Comparison of ENCODE assay signal across 1 cellular context in the genomic region with DNA sequence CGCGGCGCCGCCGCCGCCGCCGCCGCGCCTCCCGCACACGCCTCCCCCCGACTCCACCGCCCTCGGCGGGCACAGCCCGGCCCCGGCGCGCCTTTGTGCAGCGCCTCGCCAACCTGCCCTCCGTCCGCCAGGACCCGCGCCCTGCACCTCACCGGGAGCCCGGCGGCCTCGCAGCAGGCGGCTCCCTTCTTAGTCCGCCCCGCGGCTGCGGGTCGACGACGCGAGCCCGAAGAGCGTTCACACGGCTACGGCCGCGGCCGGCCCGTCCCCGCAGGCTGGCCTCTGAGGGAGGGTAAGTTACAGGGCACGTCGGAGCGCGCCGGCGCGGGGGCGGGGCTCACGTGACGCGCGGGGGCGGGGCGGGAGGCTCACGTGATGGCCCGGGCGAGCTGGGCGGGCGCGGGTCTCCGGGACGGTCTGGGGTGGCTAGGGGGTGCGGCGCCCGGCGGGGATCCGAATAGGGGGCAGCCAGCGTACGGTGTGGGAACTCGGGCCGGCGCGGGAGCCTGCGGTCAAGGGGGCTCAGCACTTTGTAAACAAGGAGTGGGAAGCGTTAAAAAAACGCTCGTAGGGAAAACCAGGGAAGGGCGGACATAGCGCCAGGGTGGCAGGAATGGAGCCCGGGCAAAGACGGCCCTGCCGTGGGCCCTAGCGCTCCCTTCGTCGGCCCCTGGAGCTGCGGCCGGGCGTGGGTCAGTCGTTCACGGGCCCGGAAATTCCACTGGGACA.
A peak's percentile ranks its signal among the peaks of the same experiment; 100 is the strongest.
TF ChIP-seq lines count a peak whose summit lies in the region.

Gene ARHGAP12, minus strand, starts transcription at position 301 of the 729 bp plus-strand sequence. CDS start 19,976 bp downstream, outside the sequence.

TF ChIP-seq in GM23338, 12 proteins besides CTCF, POLR2A, EP300 and RAD21 (continued from another document):
- TF ChIP-seq, protein P1, sequence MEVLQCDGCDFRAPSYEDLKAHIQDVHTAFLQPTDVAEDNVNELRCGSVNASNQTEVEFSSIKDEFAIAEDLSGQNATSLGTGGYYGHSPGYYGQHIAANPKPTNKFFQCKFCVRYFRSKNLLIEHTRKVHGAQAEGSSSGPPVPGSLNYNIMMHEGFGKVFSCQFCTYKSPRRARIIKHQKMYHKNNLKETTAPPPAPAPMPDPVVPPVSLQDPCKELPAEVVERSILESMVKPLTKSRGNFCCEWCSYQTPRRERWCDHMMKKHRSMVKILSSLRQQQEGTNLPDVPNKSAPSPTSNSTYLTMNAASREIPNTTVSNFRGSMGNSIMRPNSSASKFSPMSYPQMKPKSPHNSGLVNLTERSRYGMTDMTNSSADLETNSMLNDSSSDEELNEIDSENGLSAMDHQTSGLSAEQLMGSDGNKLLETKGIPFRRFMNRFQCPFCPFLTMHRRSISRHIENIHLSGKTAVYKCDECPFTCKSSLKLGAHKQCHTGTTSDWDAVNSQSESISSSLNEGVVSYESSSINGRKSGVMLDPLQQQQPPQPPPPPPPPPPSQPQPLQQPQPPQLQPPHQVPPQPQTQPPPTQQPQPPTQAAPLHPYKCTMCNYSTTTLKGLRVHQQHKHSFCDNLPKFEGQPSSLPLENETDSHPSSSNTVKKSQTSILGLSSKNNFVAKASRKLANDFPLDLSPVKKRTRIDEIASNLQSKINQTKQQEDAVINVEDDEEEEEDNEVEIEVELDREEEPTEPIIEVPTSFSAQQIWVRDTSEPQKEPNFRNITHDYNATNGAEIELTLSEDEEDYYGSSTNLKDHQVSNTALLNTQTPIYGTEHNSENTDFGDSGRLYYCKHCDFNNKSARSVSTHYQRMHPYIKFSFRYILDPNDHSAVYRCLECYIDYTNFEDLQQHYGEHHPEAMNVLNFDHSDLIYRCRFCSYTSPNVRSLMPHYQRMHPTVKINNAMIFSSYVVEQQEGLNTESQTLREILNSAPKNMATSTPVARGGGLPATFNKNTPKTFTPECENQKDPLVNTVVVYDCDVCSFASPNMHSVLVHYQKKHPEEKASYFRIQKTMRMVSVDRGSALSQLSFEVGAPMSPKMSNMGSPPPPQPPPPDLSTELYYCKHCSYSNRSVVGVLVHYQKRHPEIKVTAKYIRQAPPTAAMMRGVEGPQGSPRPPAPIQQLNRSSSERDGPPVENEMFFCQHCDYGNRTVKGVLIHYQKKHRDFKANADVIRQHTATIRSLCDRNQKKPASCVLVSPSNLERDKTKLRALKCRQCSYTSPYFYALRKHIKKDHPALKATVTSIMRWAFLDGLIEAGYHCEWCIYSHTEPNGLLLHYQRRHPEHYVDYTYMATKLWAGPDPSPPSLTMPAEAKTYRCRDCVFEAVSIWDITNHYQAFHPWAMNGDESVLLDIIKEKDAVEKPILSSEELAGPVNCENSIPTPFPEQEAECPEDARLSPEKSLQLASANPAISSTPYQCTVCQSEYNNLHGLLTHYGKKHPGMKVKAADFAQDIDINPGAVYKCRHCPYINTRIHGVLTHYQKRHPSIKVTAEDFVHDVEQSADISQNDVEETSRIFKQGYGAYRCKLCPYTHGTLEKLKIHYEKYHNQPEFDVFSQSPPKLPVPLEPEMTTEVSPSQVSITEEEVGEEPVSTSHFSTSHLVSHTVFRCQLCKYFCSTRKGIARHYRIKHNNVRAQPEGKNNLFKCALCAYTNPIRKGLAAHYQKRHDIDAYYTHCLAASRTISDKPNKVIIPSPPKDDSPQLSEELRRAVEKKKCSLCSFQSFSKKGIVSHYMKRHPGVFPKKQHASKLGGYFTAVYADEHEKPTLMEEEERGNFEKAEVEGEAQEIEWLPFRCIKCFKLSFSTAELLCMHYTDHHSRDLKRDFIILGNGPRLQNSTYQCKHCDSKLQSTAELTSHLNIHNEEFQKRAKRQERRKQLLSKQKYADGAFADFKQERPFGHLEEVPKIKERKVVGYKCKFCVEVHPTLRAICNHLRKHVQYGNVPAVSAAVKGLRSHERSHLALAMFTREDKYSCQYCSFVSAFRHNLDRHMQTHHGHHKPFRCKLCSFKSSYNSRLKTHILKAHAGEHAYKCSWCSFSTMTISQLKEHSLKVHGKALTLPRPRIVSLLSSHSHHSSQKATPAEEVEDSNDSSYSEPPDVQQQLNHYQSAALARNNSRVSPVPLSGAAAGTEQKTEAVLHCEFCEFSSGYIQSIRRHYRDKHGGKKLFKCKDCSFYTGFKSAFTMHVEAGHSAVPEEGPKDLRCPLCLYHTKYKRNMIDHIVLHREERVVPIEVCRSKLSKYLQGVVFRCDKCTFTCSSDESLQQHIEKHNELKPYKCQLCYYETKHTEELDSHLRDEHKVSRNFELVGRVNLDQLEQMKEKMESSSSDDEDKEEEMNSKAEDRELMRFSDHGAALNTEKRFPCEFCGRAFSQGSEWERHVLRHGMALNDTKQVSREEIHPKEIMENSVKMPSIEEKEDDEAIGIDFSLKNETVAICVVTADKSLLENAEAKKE (CRISPR knock-in tag; IDR thresholded peaks at IDR 0.05), result no peak
- TF ChIP-seq NANOG (IDR thresholded peaks at IDR 0.05; ENCODE audit: borderline replicate concordance) (no peak), ZNF114 (CRISPR knock-in tag; IDR thresholded peaks at IDR 0.05) (no peak), EZH2 (IDR thresholded peaks at IDR 0.05; ENCODE audit: low read depth, unreplicated experiment) (no peak), ZNF331 (CRISPR knock-in tag; IDR thresholded peaks at IDR 0.05; ENCODE audit: low read depth) (no peak), EZH2phosphoT487 (IDR thresholded peaks at IDR 0.05; ENCODE audit: unreplicated experiment) (no peak), CREB1 (CRISPR knock-in tag; IDR thresholded peaks at IDR 0.05; ENCODE audit: low read depth) (peak; percentile 49), JUNB (IDR thresholded peaks at IDR 0.05; ENCODE audit: unreplicated experiment) (no peak)
- TF ChIP-seq, protein P2, sequence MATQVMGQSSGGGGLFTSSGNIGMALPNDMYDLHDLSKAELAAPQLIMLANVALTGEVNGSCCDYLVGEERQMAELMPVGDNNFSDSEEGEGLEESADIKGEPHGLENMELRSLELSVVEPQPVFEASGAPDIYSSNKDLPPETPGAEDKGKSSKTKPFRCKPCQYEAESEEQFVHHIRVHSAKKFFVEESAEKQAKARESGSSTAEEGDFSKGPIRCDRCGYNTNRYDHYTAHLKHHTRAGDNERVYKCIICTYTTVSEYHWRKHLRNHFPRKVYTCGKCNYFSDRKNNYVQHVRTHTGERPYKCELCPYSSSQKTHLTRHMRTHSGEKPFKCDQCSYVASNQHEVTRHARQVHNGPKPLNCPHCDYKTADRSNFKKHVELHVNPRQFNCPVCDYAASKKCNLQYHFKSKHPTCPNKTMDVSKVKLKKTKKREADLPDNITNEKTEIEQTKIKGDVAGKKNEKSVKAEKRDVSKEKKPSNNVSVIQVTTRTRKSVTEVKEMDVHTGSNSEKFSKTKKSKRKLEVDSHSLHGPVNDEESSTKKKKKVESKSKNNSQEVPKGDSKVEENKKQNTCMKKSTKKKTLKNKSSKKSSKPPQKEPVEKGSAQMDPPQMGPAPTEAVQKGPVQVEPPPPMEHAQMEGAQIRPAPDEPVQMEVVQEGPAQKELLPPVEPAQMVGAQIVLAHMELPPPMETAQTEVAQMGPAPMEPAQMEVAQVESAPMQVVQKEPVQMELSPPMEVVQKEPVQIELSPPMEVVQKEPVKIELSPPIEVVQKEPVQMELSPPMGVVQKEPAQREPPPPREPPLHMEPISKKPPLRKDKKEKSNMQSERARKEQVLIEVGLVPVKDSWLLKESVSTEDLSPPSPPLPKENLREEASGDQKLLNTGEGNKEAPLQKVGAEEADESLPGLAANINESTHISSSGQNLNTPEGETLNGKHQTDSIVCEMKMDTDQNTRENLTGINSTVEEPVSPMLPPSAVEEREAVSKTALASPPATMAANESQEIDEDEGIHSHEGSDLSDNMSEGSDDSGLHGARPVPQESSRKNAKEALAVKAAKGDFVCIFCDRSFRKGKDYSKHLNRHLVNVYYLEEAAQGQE (IDR thresholded peaks at IDR 0.05; ENCODE audit: unreplicated experiment), result no peak
